Comparison of ENCODE assay signal across 8 cellular contexts in genomic region chr6:31836676-31837611, GRCh38. TPM values are rescaled to one million over a fixed set of nuclear protein-coding genes. Genes with fewer than 3 reads are reported as not detected.
A peak's percentile ranks its signal among the peaks of the same experiment; 100 is the strongest.
DNase-seq lines count a peak whose midpoint lies in the region; ATAC-seq, FAIRE-seq and TF ChIP-seq lines count a peak whose summit lies in the region.

No MANE protein-coding gene starts in this region.

- peaks cover 45% of the 10 kb centered on the region for H3K79me2 ChIP-seq in mesendoderm (ENCODE audit: control insufficient read depth, insufficient read depth, low read length)

- H3K23ac ChIP-seq in mesendoderm (ENCODE audit: low read length), result no peak overlapping the region

- H4K5ac ChIP-seq in mesendoderm (ENCODE audit: low read length), result no peak overlapping the region

- no peaks in the 10 kb centered on the region for H3K4me1 ChIP-seq in mesendoderm (ENCODE audit: control insufficient read depth, low read depth, low read length)

- peak overlapping the region; percentile 83 for H3K4me2 ChIP-seq in mesendoderm (ENCODE audit: low read length)

- no peak overlapping the region for H2BK5ac ChIP-seq in mesendoderm (ENCODE audit: low read length)

- peaks cover 13% of the 10 kb centered on the region for H3K36me3 ChIP-seq in BJ (ENCODE audit: control insufficient read depth, insufficient read depth, low read length)
- peaks cover 17% of the 10 kb centered on the region for H3K36me3 ChIP-seq in bronchial epithelial cell (ENCODE audit: control insufficient read depth, insufficient read depth, low read length)
- peaks cover 31% of the 10 kb centered on the region for H3K36me3 ChIP-seq in mesendoderm (ENCODE audit: control insufficient read depth, insufficient read depth, low read length)

- H3K27me3 ChIP-seq in BJ (ENCODE audit: control insufficient read depth, insufficient read depth, low read length) (no peaks in the 10 kb centered on the region), bronchial epithelial cell (ENCODE audit: control insufficient read depth, insufficient read depth, low read length) (no peaks in the 10 kb centered on the region), mesendoderm (ENCODE audit: insufficient read depth, low read length, poor library complexity) (no peaks in the 10 kb centered on the region)

- H3K27ac ChIP-seq in mesendoderm (ENCODE audit: low read depth, low read length), result no peak overlapping the region

- no peak overlapping the region for H4K8ac ChIP-seq in mesendoderm (ENCODE audit: low read depth, low read length)

- in situ Hi-C loops in GM13976 (cut with MboI; ENCODE audit: low sequenced_read_pairs, unreplicated experiment), result no loop called here

- peak overlapping the region; percentile 98 for H3K4me3 ChIP-seq in BJ (ENCODE audit: low read depth, low read length)
- H3K4me3 ChIP-seq in bronchial epithelial cell (ENCODE audit: low read depth, low read length), result peak overlapping the region; percentile 91
- peak overlapping the region; percentile 100 for H3K4me3 ChIP-seq in mesendoderm (ENCODE audit: low read length)

- no peak overlapping the region for H3K4ac ChIP-seq in mesendoderm (ENCODE audit: low read depth, low read length)

- POLR2A ChIA-PET in BJ (lab: Charles Lee), result interaction anchor here (0.6 to 0.8 kb wide), 3 partner anchors 10 to 37 kb away, joined by 3 to 5 read pairs (median 3); partner anchors contain the start of genes HSPA1A and HSPA1L

- H2AK5ac ChIP-seq in mesendoderm (ENCODE audit: low read length), result no peak overlapping the region

- CTCF ChIA-PET in BJ (lab: Yijun Ruan, JAX), result interaction anchor here (1.0 kb wide), 1 partner anchor 30 kb away, joined by 3 read pairs; the partner anchor contains the start of gene LSM2

- no peak overlapping the region for H2BK120ac ChIP-seq in mesendoderm (ENCODE audit: low read depth, low read length)

- no peak for ATAC-seq in HG02571 (IDR thresholded peaks at IDR 0.05; ENCODE audit: unreplicated experiment)

- TF ChIP-seq CTCF in BJ (IDR thresholded peaks at IDR 0.05; ENCODE audit: insufficient read depth, low read depth, low read length), result peak; percentile 35
- no peak for TF ChIP-seq CTCF in bronchial epithelial cell (IDR thresholded peaks at IDR 0.05; ENCODE audit: insufficient read depth, low read length, severe bottlenecking)
- no peak for TF ChIP-seq CTCF in GM13976 (IDR thresholded peaks at IDR 0.05; ENCODE audit: borderline replicate concordance, control extremely low read depth, extremely low read depth, insufficient read depth, missing control alignments)

- peak overlapping the region; percentile 100 for H3K9ac ChIP-seq in mesendoderm (ENCODE audit: low read length)

- no peak for FAIRE-seq in bronchial epithelial cell (lab: Jason Lieb, UNC)

- WGBS in mesendoderm (ENCODE audit: extremely low coverage, insufficient coverage, low lambda C conversion rate), result no CpG with 5 or more reads among the region's 11 CpGs

- DNase-seq in BJ (ENCODE audit: low read depth) (no peak), LHCN-M2 (ENCODE audit: low read depth) (peak; percentile 69), bronchial epithelial cell (ENCODE audit: low read depth) (peak; percentile 53), mesendoderm (no peak), D341Med (ENCODE audit: low spot score) (no peak), GM13976 (ENCODE audit: low spot score) (no peak), NCI-H2029 treated with DMSO at 0.1 percent for 48 hours (lab: John Stamatoyannopoulos, UW) (no peak)

- peak overlapping the region; percentile 100 for H3K56ac ChIP-seq in mesendoderm (ENCODE audit: low read length)

- H3K18ac ChIP-seq in mesendoderm (ENCODE audit: low read length), result no peak overlapping the region

- no peak overlapping the region for H2BK15ac ChIP-seq in mesendoderm (replicated peaks; ENCODE audit: low read depth)

- H3K79me1 ChIP-seq in mesendoderm (ENCODE audit: low read length), result peaks cover 9% of the 10 kb centered on the region

RNA-seq across cellular contexts. Expression of gene HSPA1B, which starts 9.4 kb away (rescaled TPM):
- polyA plus RNA-seq in BJ (2011; rRNA removed), result 20.9 and 42.8 TPM in 2 replicates
- 34.9 and 44.1 TPM in 2 replicates for polyA minus RNA-seq in BJ (2011; rRNA and poly(A)+ RNA removed)
- total RNA-seq in LHCN-M2 (2014; rRNA removed) (86.1 and 92.2 TPM in 2 replicates), bronchial epithelial cell (118 and 193 TPM in 2 replicates)
- 48.1 TPM for polyA plus RNA-seq in LHCN-M2 (2012)
- 23.9 TPM for polyA plus RNA-seq in mesendoderm (2013, experiment 1 of 2)
- polyA plus RNA-seq in mesendoderm (2013, experiment 2 of 2), result 22.5 TPM

RNA-seq across cellular contexts. Expression of gene HSPA1A, which starts 21.6 kb away (rescaled TPM):
- 57.7 and 98.6 TPM in 2 replicates for polyA plus RNA-seq in BJ (2011; rRNA removed)
- polyA minus RNA-seq in BJ (2011; rRNA and poly(A)+ RNA removed), result 44.0 and 48.6 TPM in 2 replicates
- 98.9 and 101 TPM in 2 replicates for total RNA-seq in LHCN-M2 (2014; rRNA removed)
- 77.4 TPM for polyA plus RNA-seq in LHCN-M2 (2012)
- 50.3 and 55.3 TPM in 2 replicates for total RNA-seq in bronchial epithelial cell
- 37.1 TPM for polyA plus RNA-seq in mesendoderm (2013, experiment 1 of 2)
- polyA plus RNA-seq in mesendoderm (2013, experiment 2 of 2), result 40.9 TPM

RNA-seq across cellular contexts. Expression of gene HSPA1L, which starts 21.9 kb away (rescaled TPM):
- 0.90 and 0.99 TPM in 2 replicates for polyA plus RNA-seq in BJ (2011; rRNA removed)
- polyA minus RNA-seq in BJ (2011; rRNA and poly(A)+ RNA removed), result 0.57 and 1.6 TPM in 2 replicates
- total RNA-seq in LHCN-M2 (2014; rRNA removed) (0.71 and 1.5 TPM in 2 replicates), bronchial epithelial cell (0.53 and 1.4 TPM in 2 replicates)
- polyA plus RNA-seq in LHCN-M2 (2012), result 1.00 TPM
- polyA plus RNA-seq in mesendoderm (2013, experiment 1 of 2), result 0.83 TPM
- polyA plus RNA-seq in mesendoderm (2013, experiment 2 of 2), result 0.98 TPM

RNA-seq across cellular contexts. Expression of gene NEU1, which starts 25.7 kb away (rescaled TPM):
- polyA plus RNA-seq in BJ (2011; rRNA removed), result 32.1 and 48.1 TPM in 2 replicates
- 15.2 and 25.0 TPM in 2 replicates for polyA minus RNA-seq in BJ (2011; rRNA and poly(A)+ RNA removed)
- 43.9 and 57.2 TPM in 2 replicates for total RNA-seq in LHCN-M2 (2014; rRNA removed)
- 42.5 TPM for polyA plus RNA-seq in LHCN-M2 (2012)
- total RNA-seq in bronchial epithelial cell, result 65.8 and 70.3 TPM in 2 replicates
- polyA plus RNA-seq in mesendoderm (2013, experiment 1 of 2), result 31.5 TPM
- 31.9 TPM for polyA plus RNA-seq in mesendoderm (2013, experiment 2 of 2)

RNA-seq across cellular contexts. Expression of gene LSM2, which starts 30.2 kb away (rescaled TPM):
- polyA plus RNA-seq in BJ (2011; rRNA removed), result 40.3 and 43.5 TPM in 2 replicates
- polyA minus RNA-seq in BJ (2011; rRNA and poly(A)+ RNA removed), result 22.2 and 25.1 TPM in 2 replicates
- total RNA-seq in LHCN-M2 (2014; rRNA removed), result 78.7 and 88.2 TPM in 2 replicates
- 76.5 TPM for polyA plus RNA-seq in LHCN-M2 (2012)
- 28.9 and 29.2 TPM in 2 replicates for total RNA-seq in bronchial epithelial cell
- polyA plus RNA-seq in mesendoderm (2013, experiment 1 of 2), result 153 TPM
- polyA plus RNA-seq in mesendoderm (2013, experiment 2 of 2), result 155 TPM

Comparison
In these comparisons a context has a peak if more than half of its experiments do, and no peak if none do; other contexts are left out.
1. DNase-seq: peak in LHCN-M2 (single experiment) and bronchial epithelial cell (single experiment); none in BJ (single experiment), mesendoderm (single experiment), D341Med (single experiment), GM13976 (single experiment) and NCI-H2029 treated with DMSO at 0.1 percent for 48 hours (single experiment).
2. Peak in every context shown above with its lines, with median percentiles within 50 percentile points of each other: H3K4me3 ChIP-seq.